ENCODE assay signal across 24 cellular contexts in genomic region chr1:158362941-158363340, GRCh38. TPM values are rescaled to one million over a fixed set of nuclear protein-coding genes. Genes with fewer than 3 reads are reported as not detected.
"Had no signal": no experiment of that assay in that cellular context is flagged by ENCODE, and none has a peak within 500 bp of the region (broad histone marks: within the 10 kb centered on the region; RNA-seq: fewer than 3 reads in every experiment).

No MANE protein-coding gene starts in this region.

- H3K27ac ChIP-seq: hepatocyte, left ventricle myocardium inferior, ovary, right atrium auricular region, right lobe of liver, stomach, testis, tibial artery, upper lobe of right lung had no signal

- H3K9me3 ChIP-seq: mucosa of descending colon, ovary, right atrium auricular region, right lobe of liver, stomach, testis, tibial artery, upper lobe of right lung had no signal

- H3K4me1 ChIP-seq: left ventricle myocardium inferior, right atrium auricular region, right lobe of liver, stomach, testis, tibial artery, upper lobe of right lung had no signal

- H3K4me2 ChIP-seq: hepatocyte, smooth muscle cell had no signal

- H2AFZ ChIP-seq: hepatocyte had no signal

- H3K4me3 ChIP-seq: hepatocyte, left ventricle myocardium inferior, mucosa of descending colon, ovary, right atrium auricular region, right lobe of liver, smooth muscle cell, stomach, testis, tibial artery, upper lobe of right lung had no signal

- H3K27me3 ChIP-seq: hepatocyte, ovary, right atrium auricular region, right lobe of liver, stomach, testis, tibial artery, upper lobe of right lung had no signal

- H3K79me2 ChIP-seq: hepatocyte had no signal

- H3K36me3 ChIP-seq: left ventricle myocardium inferior, ovary, right atrium auricular region, right lobe of liver, stomach, tibial artery, upper lobe of right lung had no signal

- FAIRE-seq: urothelium cell line had no signal

- DNase-seq: islet precursor cell; left ventricle myocardium inferior; midbrain; mucosa of descending colon; naive thymus-derived CD4-positive, alpha-beta T cell; ovary; right lobe of liver; stimulated activated CD4-positive, alpha-beta T cell treated with anti-CD3 and anti-CD28 coated beads, Interleukin-1b, Interleukin-23, amount 100 ng/mL, for 48 hours; stimulated activated CD4-positive, alpha-beta T cell treated with anti-CD3 and anti-CD28 coated beads, Interleukin-2, amount 100 ng/mL, for 48 hours; stimulated activated CD4-positive, alpha-beta T cell treated with anti-CD3 and anti-CD28 coated beads, Interleukin-4, amount 100 ng/mL, for 4 hours; stimulated activated CD8-positive, alpha-beta memory T cell treated with anti-CD3 and anti-CD28 coated beads, Interleukin-4, amount 100 ng/mL, for 48 hours; stimulated activated naive CD8-positive, alpha-beta T cell treated with anti-CD3 and anti-CD28 coated beads, Interleukin-15, Interleukin-2, amounts not matched to agents 100 U/mL and 50 U/mL, for 24 hours; stomach; testis; tibial artery; trophoblast cell; upper lobe of right lung had no signal

- ATAC-seq: mucosa of descending colon; naive thymus-derived CD4-positive, alpha-beta T cell; natural killer cell treated with Interleukin-12 subunit alpha and Interleukin-12 subunit beta and Interleukin-15 and Interleukin-18, amount 100 ng/mL, for 72 hours; right lobe of liver; stimulated activated memory B cell treated with anti-CD40 and anti-IgM and Interleukin-4, amounts not matched to agents 10 μg/mL and 1 μg/mL and 100 μg/mL, for 72 hours; stimulated activated naive CD8-positive, alpha-beta T cell treated with anti-CD3 and anti-CD28 coated beads, Interleukin-15, Interleukin-2, amounts not matched to agents 100 U/mL and 50 U/mL, for 24 hours; upper lobe of right lung had no signal

RNA-seq across cellular contexts. Expression of gene CD1E, which starts 9.2 kb away (rescaled TPM):
- polyA plus RNA-seq: hepatocyte; naive thymus-derived CD4-positive, alpha-beta T cell; neural cell; smooth muscle cell had no signal

RNA-seq across cellular contexts. Expression of gene CD1B, which starts 31.6 kb away (rescaled TPM):
- polyA plus RNA-seq: hepatocyte; naive thymus-derived CD4-positive, alpha-beta T cell; neural cell; smooth muscle cell; stomach had no signal

RNA-seq across cellular contexts. Expression of gene OR10T2, which starts 36.3 kb away (rescaled TPM):
- polyA plus RNA-seq: hepatocyte; naive thymus-derived CD4-positive, alpha-beta T cell; neural cell; ovary; smooth muscle cell; stomach had no signal
